In genomic region chr2:177190941-177191340, GRCh38 we compare ENCODE assay signal across 26 cellular contexts. TPM values are rescaled to one million over a fixed set of nuclear protein-coding genes. Genes with fewer than 3 reads are reported as not detected.
DNase-seq lines count a peak whose midpoint lies in the region; ATAC-seq, FAIRE-seq and TF ChIP-seq lines count a peak whose summit lies in the region.
"Had no signal": no experiment of that assay in that cellular context is flagged by ENCODE, and none has a peak within 500 bp of the region (broad histone marks: within the 10 kb centered on the region; RNA-seq: fewer than 3 reads in every experiment).

No MANE protein-coding gene starts in this region.

- no peak overlapping the region for H2AFZ ChIP-seq in HepG2 (ENCODE audit: low read length)

- H3K4me1 Mint-ChIP-seq in T-helper 17 cell: no peaks in the 10 kb centered on the region
- H3K4me1 Mint-ChIP-seq: CD4-positive, alpha-beta memory T cell had no signal

- H3K27me3 ChIP-seq in HepG2 (ENCODE audit: control insufficient read depth in 1 of 2, insufficient read depth in 2 of 2, low read length in 2 of 2) (no peaks in the 10 kb centered on the region), right lobe of liver (no peaks in the 10 kb centered on the region)
- H3K27me3 ChIP-seq: BE2C, BLaER1 had no signal

- CTCF ChIA-PET in HepG2 (lab: Yijun Ruan, JAX; ENCODE audit: low intra/inter-chr PET ratio, low total read pairs): no interaction called here

- H3K36me3 Mint-ChIP-seq in T-helper 17 cell (ENCODE audit: low read depth): no peaks in the 10 kb centered on the region
- H3K36me3 Mint-ChIP-seq: CD14-positive monocyte; CD4-positive, alpha-beta memory T cell; CD4-positive, CD25-positive, alpha-beta regulatory T cell; CD8-positive, alpha-beta memory T cell had no signal

- intact Hi-C loops in HepG2 (cut with micrococcal nuclease; ENCODE audit: unreplicated experiment): no loop called here
- intact Hi-C loops in right lobe of liver (cut with DNase I): no loop called here
- intact Hi-C loops in mucosa of descending colon (cut with DNase I, micrococcal nuclease): no loop called here

- TF ChIP-seq EP300 in HepG2 (IDR thresholded peaks at IDR 0.05; ENCODE audit: low read depth in 2 of 2, low read length in 2 of 2) (no peak), HepG2 (CRISPR knock-in tag; IDR thresholded peaks at IDR 0.05; ENCODE audit: borderline replicate concordance) (no peak)

- H3K4me1 ChIP-seq in HepG2 (ENCODE audit: insufficient read depth, low read length) (peaks cover 39% of the 10 kb centered on the region), right lobe of liver (peaks cover 0 to 5% (median 0%) of the 10 kb centered on the region in 4 donors), mucosa of descending colon (ENCODE audit: low read depth) (peaks cover 10% of the 10 kb centered on the region)
- H3K4me1 ChIP-seq: BE2C, BLaER1 had no signal

- no peak overlapping the region for H3K4me3 Mint-ChIP-seq in T-helper 17 cell
- H3K4me3 Mint-ChIP-seq: CD14-positive monocyte; CD4-positive, alpha-beta memory T cell; CD4-positive, CD25-positive, alpha-beta regulatory T cell; CD8-positive, alpha-beta memory T cell had no signal

- no peak overlapping the region for H3K4me2 ChIP-seq in HepG2 (ENCODE audit: low read depth, low read length)
- H3K4me2 ChIP-seq: BLaER1 had no signal

- no peak overlapping the region for H3K9ac ChIP-seq in HepG2 (ENCODE audit: insufficient read depth, low read depth, low read length)
- H3K9ac ChIP-seq: BLaER1 had no signal

- no peak for TF ChIP-seq POLR2A in HepG2 (IDR thresholded peaks at IDR 0.05; ENCODE audit: insufficient read depth in 1 of 2, low read depth in 2 of 2, low read length in 2 of 2)
- TF ChIP-seq POLR2A in right lobe of liver (IDR thresholded peaks at IDR 0.05): no peak

- POLR2A ChIA-PET in HepG2 (lab: Yijun Ruan, JAX): interaction anchor here (1.0 kb wide), 1 partner anchor 21 kb away, joined by 8 read pairs; the partner anchor contains the start of gene HNRNPA3

- peak overlapping the region; percentile 2 for H3K27ac Mint-ChIP-seq in T-helper 17 cell
- H3K27ac Mint-ChIP-seq: CD14-positive monocyte; CD4-positive, alpha-beta memory T cell; CD4-positive, CD25-positive, alpha-beta regulatory T cell; CD8-positive, alpha-beta memory T cell had no signal

- TF ChIP-seq CTCF in HepG2 (CRISPR knock-in tag; IDR thresholded peaks at IDR 0.05) (no peak), right lobe of liver (IDR thresholded peaks at IDR 0.05) (no peak), mucosa of descending colon (IDR thresholded peaks at IDR 0.05) (no peak)

- H3K36me3 ChIP-seq in HepG2 (replicated peaks in 1 of 2; ENCODE audit: control insufficient read depth in 1 of 2, insufficient read depth in 2 of 2, low read length in 2 of 2): no peaks in the 10 kb centered on the region
- no peaks in the 10 kb centered on the region for H3K36me3 ChIP-seq in right lobe of liver
- H3K36me3 ChIP-seq in mucosa of descending colon (ENCODE audit: low read depth): no peaks in the 10 kb centered on the region
- H3K36me3 ChIP-seq: BE2C, BLaER1 had no signal

- DNase-seq in HepG2 (ENCODE audit: low spot score) (no peak), right lobe of liver (no peak), T-helper 17 cell (no peak), mucosa of descending colon (no peak)
- DNase-seq: 8988T; ACHN; BE2C; C1 segment of cervical spinal cord; CD4-positive, alpha-beta memory T cell; CD4-positive, CD25-positive, alpha-beta regulatory T cell; CD8-positive, alpha-beta memory T cell; COR-L47; DMS 273 treated with DMSO at 0.1 percent for 48 hours; DMS153; DMS53; DMS79; DND-41; EL; GDM1 had no signal

- in situ Hi-C loops in HepG2 (cut with HindIII; ENCODE audit: extremely low pct_ligation_motif_present, low pct_unique_long_range_greater_than_20kb): no loop called here

- H3K4me3 ChIP-seq in HepG2 (replicated peaks in 1 of 3; ENCODE audit: insufficient read depth in 1 of 3, low read depth in 2 of 3, low read length in 3 of 3) (no peak overlapping the region), right lobe of liver (no peak overlapping the region), mucosa of descending colon (no peak overlapping the region)
- H3K4me3 ChIP-seq: BLaER1, GM12878 had no signal

- FAIRE-seq in HepG2 (lab: Jason Lieb, UNC): no peak
- FAIRE-seq: A204.1, GM12878, GM12892, GM18507 had no signal

- ATAC-seq in HepG2: no peak
- no peak for ATAC-seq in right lobe of liver
- ATAC-seq in T-helper 17 cell: no peak
- no peak for ATAC-seq in mucosa of descending colon
- no peak for ATAC-seq in HG02759 (IDR thresholded peaks at IDR 0.05; ENCODE audit: unreplicated experiment)
- ATAC-seq: GM12878 had no signal

- no TSS peak for BruUV-seq in HepG2 (replicated peaks; lab: Mats Ljungman, UMichigan)

- H4K20me1 ChIP-seq in HepG2 (ENCODE audit: insufficient read depth, low read length): no peaks in the 10 kb centered on the region
- H4K20me1 ChIP-seq: BLaER1 had no signal

- H3K27me3 Mint-ChIP-seq in T-helper 17 cell: no peaks in the 10 kb centered on the region
- H3K27me3 Mint-ChIP-seq: CD8-positive, alpha-beta memory T cell had no signal

- 96% methylated on average over 1 of the region's 1 CpG for WGBS in HepG2 (ENCODE audit: low lambda C conversion rate)
- 75% methylated on average over 1 of the region's 1 CpG for WGBS in right lobe of liver (ENCODE audit: insufficient coverage, low coverage, low lambda C conversion rate, missing lambda C conversion rate)

- H3K27ac ChIP-seq in HepG2 (ENCODE audit: extremely low read length, insufficient read depth, low read length): no peak overlapping the region
- no peak overlapping the region for H3K27ac ChIP-seq in right lobe of liver
- H3K27ac ChIP-seq: BLaER1 had no signal

- H3K9me3 ChIP-seq in HepG2 (ENCODE audit: low read length) (no peaks in the 10 kb centered on the region), right lobe of liver (no peaks in the 10 kb centered on the region), T-helper 17 cell (ENCODE audit: control insufficient read depth, low read length, poor library complexity, severe bottlenecking) (no peaks in the 10 kb centered on the region), mucosa of descending colon (no peaks in the 10 kb centered on the region)
- H3K9me3 ChIP-seq: BE2C, BLaER1 had no signal

- TF ChIP-seq RAD21 in HepG2 (CRISPR knock-in tag; IDR thresholded peaks at IDR 0.05): no peak

- H3K79me2 ChIP-seq in HepG2 (ENCODE audit: insufficient read depth, low read length): no peaks in the 10 kb centered on the region

TF ChIP-seq in HepG2, 621 proteins besides CTCF, POLR2A, EP300 and RAD21:
- TF ChIP-seq FOSL1 (CRISPR knock-in tag; IDR thresholded peaks at IDR 0.05; ENCODE audit: borderline replicate concordance): no peak
- no peak for TF ChIP-seq ZC3H13 (CRISPR knock-in tag; IDR thresholded peaks at IDR 0.05)
- TF ChIP-seq SMYD3 (CRISPR knock-in tag; IDR thresholded peaks at IDR 0.05): no peak
- TF ChIP-seq ZNF350 (CRISPR knock-in tag; IDR thresholded peaks at IDR 0.05; ENCODE audit: borderline replicate concordance, low read depth): no peak
- peak; percentile 93 for TF ChIP-seq ZNF121 (CRISPR knock-in tag; IDR thresholded peaks at IDR 0.05)
- no peak for TF ChIP-seq SP4 (CRISPR knock-in tag; IDR thresholded peaks at IDR 0.05)

RNA-seq across cellular contexts. Expression of gene HNRNPA3, which starts 21.7 kb away (rescaled TPM):
- total RNA-seq in HepG2 (2016; rRNA removed; fragmentation: Illumina TruSeq; extraction: Trizol): 97.7 and 164 TPM in 2 replicates
- total RNA-seq in HepG2 (2016; cell fraction: cytosol; rRNA removed; fragmentation: Illumina TruSeq; extraction: Trizol; ENCODE audit: low read depth): 14.2 and 15.3 TPM in 2 replicates
- total RNA-seq in HepG2 (2016; cell fraction: insoluble cytoplasmic fraction; rRNA removed; fragmentation: Illumina TruSeq; extraction: Trizol): 105 and 171 TPM in 2 replicates
- total RNA-seq in HepG2 (2016; cell fraction: membrane; rRNA removed; fragmentation: Illumina TruSeq; extraction: Trizol): 84.7 and 87.9 TPM in 2 replicates
- 152 and 163 TPM in 2 replicates for total RNA-seq in HepG2 (2016; cell fraction: nucleus; rRNA removed; fragmentation: Illumina TruSeq; extraction: Trizol)
- 52.3 and 73.3 TPM in 2 replicates for polyA plus RNA-seq in HepG2 (2011; rRNA removed)
- 28.9 and 35.7 TPM in 2 replicates for polyA plus RNA-seq in HepG2 (2011; cell fraction: cytosol; rRNA removed)
- 80.5 and 102 TPM in 2 replicates for polyA plus RNA-seq in HepG2 (2011; cell fraction: nucleus; rRNA removed)
- 166 and 486 TPM in 2 replicates for polyA plus RNA-seq in HepG2 (2012)
- 36.5 and 45.0 TPM in 2 replicates for polyA plus RNA-seq in HepG2 (2016; cell fraction: cytosol; fragmentation: Illumina TruSeq; extraction: Trizol; ENCODE audit: low read depth)
- 1,088 and 1,120 TPM in 2 replicates for polyA plus RNA-seq in HepG2 (2016; cell fraction: insoluble cytoplasmic fraction; fragmentation: Illumina TruSeq; extraction: Trizol; ENCODE audit: low read depth)
- polyA plus RNA-seq in HepG2 (2016; cell fraction: membrane; fragmentation: Illumina TruSeq; extraction: Trizol; ENCODE audit: low read depth): 139 and 151 TPM in 2 replicates
- 525 and 575 TPM in 2 replicates for polyA plus RNA-seq in HepG2 (2016; cell fraction: nucleus; fragmentation: Illumina TruSeq; extraction: Trizol; ENCODE audit: insufficient read depth, low read depth)
- 11.2 and 12.3 TPM in 2 replicates for polyA minus RNA-seq in HepG2 (2011; rRNA and poly(A)+ RNA removed; ENCODE audit: low replicate concordance)
- 34.8 and 38.9 TPM in 2 replicates for polyA minus RNA-seq in HepG2 (2011; cell fraction: cytosol; rRNA and poly(A)+ RNA removed)
- polyA minus RNA-seq in HepG2 (2011; cell fraction: nucleus; rRNA and poly(A)+ RNA removed): 205 and 222 TPM in 2 replicates
- 10 to 100 TPM; 22.4 to 70.4 (median 54.8) TPM for total RNA-seq in right lobe of liver
- total RNA-seq in T-helper 17 cell: 100 to 1,000 TPM; 179 to 183 TPM
- total RNA-seq in mucosa of descending colon: 100 to 1,000 TPM; 133 to 169 (median 151) TPM
